Comparison of ENCODE assay signal across 1 cellular context in genomic region chr2:36616947-36617346, GRCh38.
TF ChIP-seq lines count a peak whose summit lies in the region.

No MANE protein-coding gene starts in this region.

TF ChIP-seq in K562, 482 proteins besides CTCF, POLR2A, EP300 and RAD21:
- TF ChIP-seq ZBTB1 (CRISPR knock-in tag; IDR thresholded peaks at IDR 0.05; ENCODE audit: borderline replicate concordance, low read depth): no peak
- TF ChIP-seq, protein P1, sequence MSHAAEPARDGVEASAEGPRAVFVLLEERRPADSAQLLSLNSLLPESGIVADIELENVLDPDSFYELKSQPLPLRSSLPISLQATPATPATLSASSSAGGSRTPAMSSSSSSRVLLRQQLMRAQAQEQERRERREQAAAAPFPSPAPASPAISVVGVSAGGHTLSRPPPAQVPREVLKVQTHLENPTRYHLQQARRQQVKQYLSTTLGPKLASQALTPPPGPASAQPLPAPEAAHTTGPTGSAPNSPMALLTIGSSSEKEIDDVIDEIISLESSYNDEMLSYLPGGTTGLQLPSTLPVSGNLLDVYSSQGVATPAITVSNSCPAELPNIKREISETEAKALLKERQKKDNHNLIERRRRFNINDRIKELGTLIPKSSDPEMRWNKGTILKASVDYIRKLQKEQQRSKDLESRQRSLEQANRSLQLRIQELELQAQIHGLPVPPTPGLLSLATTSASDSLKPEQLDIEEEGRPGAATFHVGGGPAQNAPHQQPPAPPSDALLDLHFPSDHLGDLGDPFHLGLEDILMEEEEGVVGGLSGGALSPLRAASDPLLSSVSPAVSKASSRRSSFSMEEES (CRISPR knock-in tag; IDR thresholded peaks at IDR 0.05): peak; percentile 18; the same call in 1 of the 2 replicates
